In genomic region chr3:53180305-53181023, GRCh38 we compare ENCODE assay signal across 8 cellular contexts. TPM values are rescaled to one million over a fixed set of nuclear protein-coding genes. Genes with fewer than 3 reads are reported as not detected.
DNase-seq lines count a peak whose midpoint lies in the region; ATAC-seq and TF ChIP-seq lines count a peak whose summit lies in the region.

No MANE protein-coding gene starts in this region.

- no peaks in the 10 kb centered on the region for H3K27me3 ChIP-seq in right cardiac atrium (ENCODE audit: control insufficient read depth, insufficient read depth)

- H3K4me1 ChIP-seq in right cardiac atrium (ENCODE audit: control insufficient read depth, insufficient read depth, low read length), result no peaks in the 10 kb centered on the region

- intact Hi-C loops in right cardiac atrium (cut with DNase I), result no loop called here

- H3K9me3 ChIP-seq in right cardiac atrium (ENCODE audit: control insufficient read depth, low read length), result no peaks in the 10 kb centered on the region

- H3K27ac ChIP-seq in right cardiac atrium (ENCODE audit: low read length) (no peak overlapping the region), coronary artery (no peak overlapping the region)

- DNase-seq in GM13977 (ENCODE audit: low spot score) (peak; percentile 88), right cardiac atrium (no peak), coronary artery (ENCODE audit: low spot score) (no peak), cortex of kidney (lab: John Stamatoyannopoulos, UW) (no peak), SHP77 (lab: John Stamatoyannopoulos, UW) (no peak)
- DNase-seq in activated CD4-positive, alpha-beta T cell treated with anti-CD3 and anti-CD28 coated beads for 4 hours, result no peak

- no peak overlapping the region for H3K4me3 ChIP-seq in right cardiac atrium (ENCODE audit: low read length)
- H3K4me3 ChIP-seq in coronary artery, result no peak overlapping the region

- TF ChIP-seq CTCF in GM13977 (IDR thresholded peaks at IDR 0.05; ENCODE audit: extremely low read depth, insufficient read depth, missing control alignments), result no peak
- no peak for TF ChIP-seq CTCF in coronary artery (IDR thresholded peaks at IDR 0.05)

- in situ Hi-C loops in GM13977 (cut with MboI; ENCODE audit: low pct_unique_long_range_greater_than_20kb, low sequenced_read_pairs, unreplicated experiment), result no loop called here

- WGBS in right cardiac atrium, result 89% methylated on average over 11 of the region's 11 CpGs

- ATAC-seq in GM21390 (IDR thresholded peaks at IDR 0.05; ENCODE audit: unreplicated experiment) (peak; percentile 94), HG03432 (IDR thresholded peaks at IDR 0.05; ENCODE audit: unreplicated experiment) (peak; percentile 92), right cardiac atrium (peak; percentile 17 to 40)

RNA-seq across cellular contexts. Expression of gene PRKCD, which starts 19.5 kb away (rescaled TPM):
- total RNA-seq in right cardiac atrium, result 10 to 100 TPM; 26.2 to 34.4 (median 31.3) TPM
- polyA plus RNA-seq in right cardiac atrium, result 20.9 TPM

RNA-seq across cellular contexts. Expression of gene RFT1, which starts 50.2 kb away (rescaled TPM):
- total RNA-seq in right cardiac atrium, result 10 to 100 TPM; 10.6 to 12.9 (median 12.6) TPM
- 7.0 TPM for polyA plus RNA-seq in right cardiac atrium

Comparison
In these comparisons a context has a peak if more than half of its experiments do, and no peak if none do; other contexts are left out.
1. ATAC-seq: peak in every context shown above with its lines; median percentile 94 in GM21390; 92 in HG03432; 28 in right cardiac atrium.